ENCODE assay signal across 8 cellular contexts in the genomic region with DNA sequence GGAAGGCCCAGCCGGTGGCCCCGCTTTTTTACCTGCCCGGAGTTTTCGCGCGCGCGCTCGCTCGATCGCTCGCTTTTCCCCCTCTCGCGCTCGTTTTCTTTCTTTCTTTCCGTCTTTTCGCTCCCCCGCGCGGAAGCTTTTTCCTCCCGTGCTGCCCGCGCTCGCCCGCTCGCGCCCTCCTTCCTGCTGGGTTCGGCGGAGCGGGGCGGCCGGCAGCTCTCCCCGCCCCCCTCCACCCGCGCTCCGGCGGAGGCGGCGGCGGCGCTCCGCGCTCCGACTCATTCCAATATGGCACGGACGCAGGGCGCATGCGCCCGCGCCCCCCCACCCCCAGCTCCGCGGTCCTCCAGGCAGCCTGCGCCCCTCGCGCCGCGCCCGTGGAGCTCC. TPM values are rescaled to one million over a fixed set of nuclear protein-coding genes. Genes with fewer than 3 reads are reported as not detected.
DNase-seq lines count a peak whose midpoint lies in the region; ATAC-seq and TF ChIP-seq lines count a peak whose summit lies in the region.

A gene with protein sequence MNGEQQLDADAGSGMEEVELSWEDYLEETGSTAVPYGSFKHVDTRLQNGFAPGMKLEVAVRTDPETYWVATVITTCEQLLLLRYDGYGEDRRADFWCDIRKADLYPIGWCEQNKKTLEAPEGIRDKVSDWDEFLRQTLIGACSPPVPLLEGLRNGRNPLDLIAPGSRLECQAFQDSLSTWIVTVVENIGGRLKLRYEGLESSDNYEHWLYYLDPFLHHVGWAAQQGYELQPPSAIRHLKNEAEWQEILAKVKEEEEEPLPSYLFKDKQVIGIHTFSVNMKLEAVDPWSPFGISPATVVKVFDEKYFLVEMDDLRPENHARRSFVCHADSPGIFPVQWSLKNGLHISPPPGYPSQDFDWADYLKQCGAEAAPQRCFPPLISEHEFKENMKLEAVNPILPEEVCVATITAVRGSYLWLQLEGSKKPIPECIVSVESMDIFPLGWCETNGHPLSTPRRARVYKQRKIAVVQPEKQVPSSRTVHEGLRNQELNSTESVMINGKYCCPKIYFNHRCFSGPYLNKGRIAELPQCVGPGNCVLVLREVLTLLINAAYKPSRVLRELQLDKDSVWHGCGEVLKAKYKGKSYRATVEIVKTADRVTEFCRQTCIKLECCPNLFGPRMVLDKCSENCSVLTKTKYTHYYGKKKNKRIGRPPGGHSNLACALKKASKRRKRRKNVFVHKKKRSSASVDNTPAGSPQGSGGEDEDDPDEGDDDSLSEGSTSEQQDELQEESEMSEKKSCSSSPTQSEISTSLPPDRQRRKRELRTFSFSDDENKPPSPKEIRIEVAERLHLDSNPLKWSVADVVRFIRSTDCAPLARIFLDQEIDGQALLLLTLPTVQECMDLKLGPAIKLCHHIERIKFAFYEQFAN (minus strand): TSS at position 290 of the 387 bp plus-strand sequence. CDS start 76,945 bp downstream, outside the sequence.

- ATAC-seq in GM19463 (IDR thresholded peaks at IDR 0.05; ENCODE audit: unreplicated experiment), result peak; percentile 47
- peak; percentile 66 to 70 (median 67) for ATAC-seq in T-cell (replicated peaks in 1 of 4)
- ATAC-seq in aorta (ENCODE audit: low FRiP score), result peak; percentile 40

- peak within 1 kb of the TSS; percentile 94 for H3K4me3 Mint-ChIP-seq in Caco-2 (ENCODE audit: unreplicated experiment)
- H3K4me3 Mint-ChIP-seq in T-cell, result peak within 1 kb of the TSS; percentile 89 to 98 (median 94)

- peak within 1 kb of the TSS; percentile 69 for H3K4me3 ChIP-seq in Caco-2 (ENCODE audit: low read depth, low read length)
- H3K4me3 ChIP-seq in hepatocyte, result peak within 1 kb of the TSS; percentile 100
- peak within 1 kb of the TSS; percentile 72 for H3K4me3 ChIP-seq in retinal pigment epithelial cell (ENCODE audit: low read length)
- peak within 1 kb of the TSS; percentile 83 to 90 for H3K4me3 ChIP-seq in aorta (ENCODE audit: low read length in 2 of 2)

- peak within 1 kb of the TSS; percentile 100 for H2AFZ ChIP-seq in hepatocyte

- BruUV-seq in Caco-2 (replicated peaks; lab: Mats Ljungman, UMichigan), result no TSS peak

- CTCF ChIA-PET in Caco-2 (lab: Charles Lee) (interaction anchor here (1.9 kb wide), 1 partner anchor 19 kb away, joined by 8 read pairs; no protein-coding TSS in a partner anchor), T-cell (lab: Charles Lee) (interaction anchor here in 1 of 2 donors (0.6 to 0.9 kb wide), 5 partner anchors 17 to 206 kb away, joined by 3 to 5 read pairs (median 3); no protein-coding TSS in a partner anchor)

- H4K20me1 ChIP-seq in hepatocyte (ENCODE audit: insufficient read depth, poor library complexity, severe bottlenecking), result no peaks in the 10 kb centered on the region

- H3K9me2 ChIP-seq in hepatocyte (replicated peaks; ENCODE audit: insufficient read depth), result no peaks in the 10 kb centered on the region

- H3K79me2 ChIP-seq in hepatocyte, result peaks cover 34% of the 10 kb centered on the region

- no peak for TF ChIP-seq CTCF in Caco-2 (IDR thresholded peaks at IDR 0.05; ENCODE audit: insufficient read depth in 1 of 2, low read depth in 1 of 2, low read length in 1 of 2, severe bottlenecking in 1 of 2, unreplicated experiment in 1 of 2)
- no peak for TF ChIP-seq CTCF in hepatocyte (IDR thresholded peaks at IDR 0.05; ENCODE audit: poor library complexity)
- TF ChIP-seq CTCF in retinal pigment epithelial cell (conservative IDR thresholded peaks at IDR 0.05; ENCODE audit: low read depth, low read length), result no peak

- peak within 1 kb of the TSS; percentile 91 for H3K27ac ChIP-seq in hepatocyte
- H3K27ac ChIP-seq in aorta (ENCODE audit: low read depth in 1 of 2, low read length in 2 of 2), result peak within 1 kb of the TSS in 1 of 2 donors; percentile 71

- peak within 1 kb of the TSS; percentile 95 for H3K4me2 ChIP-seq in hepatocyte

- no peaks in the 10 kb centered on the region for H3K27me3 Mint-ChIP-seq in Caco-2 (ENCODE audit: insufficient read depth, unreplicated experiment)
- no peaks in the 10 kb centered on the region for H3K27me3 Mint-ChIP-seq in T-cell

- H3K9me3 Mint-ChIP-seq in Caco-2 (ENCODE audit: unreplicated experiment), result no peaks in the 10 kb centered on the region
- H3K9me3 Mint-ChIP-seq in T-cell, result no peaks in the 10 kb centered on the region

- peaks cover 7% of the 10 kb centered on the region for H3K4me1 Mint-ChIP-seq in Caco-2 (ENCODE audit: low read depth, unreplicated experiment)
- H3K4me1 Mint-ChIP-seq in T-cell, result peaks cover 41 to 47% (median 43%) of the 10 kb centered on the region in 3 donors

- H3K4me1 ChIP-seq in Caco-2 (peaks cover 28% of the 10 kb centered on the region), hepatocyte (ENCODE audit: insufficient read depth) (peaks cover 14% of the 10 kb centered on the region), aorta (ENCODE audit: control insufficient read depth in 1 of 2, insufficient read depth in 2 of 2, low read length in 2 of 2) (no peaks in the 10 kb centered on the region)

- no peaks in the 10 kb centered on the region for H3K27me3 ChIP-seq in Caco-2 (replicated peaks; ENCODE audit: control insufficient read depth, insufficient read depth, low read length)
- no peaks in the 10 kb centered on the region for H3K27me3 ChIP-seq in hepatocyte
- no peaks in the 10 kb centered on the region for H3K27me3 ChIP-seq in aorta (ENCODE audit: control insufficient read depth in 1 of 2, insufficient read depth in 2 of 2, low read length in 1 of 2)

- intact Hi-C loops in Caco-2 (cut with micrococcal nuclease; ENCODE audit: unreplicated experiment), result loop anchor here (2.0 to 10.0 kb wide), 4 partner anchors 19 to 511 kb away; a partner anchor contains a TSS
- intact Hi-C loops in aorta (cut with DNase I), result no loop called here

- peak; percentile 69 to 76 for DNase-seq in Caco-2
- peak; percentile 64 for DNase-seq in HT-29 (ENCODE audit: low spot score)
- DNase-seq in T-cell, result peak; percentile 55 to 82 (median 72)
- peak in 49 of 58 donors; percentile 8 to 76 (median 51) for DNase-seq in anterior cingulate cortex (lab: John Stamatoyannopoulos, UW)
- DNase-seq in hepatocyte (ENCODE audit: low spot score), result peak; percentile 90
- DNase-seq in retinal pigment epithelial cell (ENCODE audit: low read depth), result no peak
- peak; percentile 75 to 92 for DNase-seq in aorta

- H3K9me3 ChIP-seq in Caco-2 (no peaks in the 10 kb centered on the region), hepatocyte (ENCODE audit: low read depth) (no peaks in the 10 kb centered on the region), aorta (ENCODE audit: control insufficient read depth, low read length) (no peaks in the 10 kb centered on the region)

- H3K36me3 ChIP-seq in Caco-2 (ENCODE audit: control insufficient read depth, insufficient read depth, low read length) (no peaks in the 10 kb centered on the region), hepatocyte (replicated peaks; ENCODE audit: insufficient read depth, low read depth) (no peaks in the 10 kb centered on the region), aorta (ENCODE audit: control insufficient read depth in 1 of 2, insufficient read depth in 2 of 2, low read length in 1 of 2) (no peaks in the 10 kb centered on the region)

- H3K27ac Mint-ChIP-seq in Caco-2 (ENCODE audit: unreplicated experiment) (peak within 1 kb of the TSS; percentile 91), T-cell (peak within 1 kb of the TSS; percentile 98 to 99)

- POLR2A ChIA-PET in Caco-2 (lab: Charles Lee), result interaction anchor here (0.6 to 1.6 kb wide), 6 partner anchors 11 to 510 kb away, joined by 3 to 17 read pairs (median 6); a partner anchor contains a TSS
- POLR2A ChIA-PET in T-cell (lab: Charles Lee), result interaction anchor here (0.5 to 1.2 kb wide), 3 partner anchors 15 to 208 kb away, joined by 3 to 6 read pairs (median 4); no protein-coding TSS in a partner anchor

- H3K36me3 Mint-ChIP-seq in Caco-2 (ENCODE audit: insufficient read depth, unreplicated experiment), result peaks cover 21% of the 10 kb centered on the region
- H3K36me3 Mint-ChIP-seq in T-cell, result no peaks in the 10 kb centered on the region

- 0% methylated on average over 17 of the region's 58 CpGs for WGBS in hepatocyte (ENCODE audit: low lambda C conversion rate, missing lambda C conversion rate)
- 0 to 1% methylated on average over 44 to 58 of the region's 58 CpGs for WGBS in aorta, 2 donors

RNA-seq across cellular contexts. Expression of the gene that starts here (rescaled TPM):
- 45.3 and 47.4 TPM in 2 replicates for total RNA-seq in Caco-2 (2022)
- total RNA-seq in HT-29 (2014; rRNA removed; shearing (Covaris generic)), result 20.2 and 23.0 TPM in 2 replicates
- 10 to 100 TPM; 30.3 to 42.7 (median 37.7) TPM for total RNA-seq in T-cell
- 12.0 and 18.1 TPM in 2 replicates for total RNA-seq in hepatocyte
- polyA plus RNA-seq in hepatocyte, result 5.8 and 8.5 TPM in 2 replicates
- total RNA-seq in aorta, result 10 to 100 TPM in 1 of 2 donors, 1 to 10 TPM in 1; 8.8 to 12.6 TPM
- polyA plus RNA-seq in aorta, result 1 to 10 TPM in 1 of 2 donors, under 1 TPM in 1; 0.75 to 2.0 TPM
